Comparison of ENCODE assay signal across 8 cellular contexts in genomic region chr1:25904942-25905679, GRCh38. TPM values are rescaled to one million over a fixed set of nuclear protein-coding genes. Genes with fewer than 3 reads are reported as not detected.
DNase-seq lines count a peak whose midpoint lies in the region; ATAC-seq, FAIRE-seq and TF ChIP-seq lines count a peak whose summit lies in the region.

No MANE protein-coding gene starts in this region.

- peaks cover 42% of the 10 kb centered on the region for H3K4me1 Mint-ChIP-seq in T-helper 2 cell treated with Interferon-gamma antibody and Interleukin-4, amounts not matched to agents 5 μg/mL and 100 μg/mL, for 36 hours (ENCODE audit: low read depth)

- peaks cover 7 to 9% of the 10 kb centered on the region in 2 donors for H3K36me3 ChIP-seq in ascending aorta
- no peaks in the 10 kb centered on the region for H3K36me3 ChIP-seq in uterus

- H3K4me3 Mint-ChIP-seq in T-helper 2 cell treated with Interferon-gamma antibody and Interleukin-4, amounts not matched to agents 5 μg/mL and 100 μg/mL, for 36 hours, result peak overlapping the region; percentile 93

- H3K27me3 Mint-ChIP-seq in T-helper 2 cell treated with Interferon-gamma antibody and Interleukin-4, amounts not matched to agents 5 μg/mL and 100 μg/mL, for 36 hours (ENCODE audit: low read depth), result peaks cover 25% of the 10 kb centered on the region

- H3K27me3 ChIP-seq in ascending aorta (no peaks in the 10 kb centered on the region), right cardiac atrium (ENCODE audit: control insufficient read depth, insufficient read depth) (no peaks in the 10 kb centered on the region), uterus (no peaks in the 10 kb centered on the region)

- DNase-seq in GM12892 (ENCODE audit: insufficient read length), result peak; percentile 89
- DNase-seq in NCI-H1930 (lab: John Stamatoyannopoulos, UW), result peak; percentile 84 to 90
- peak; percentile 89 for DNase-seq in T-helper 2 cell treated with Interferon-gamma antibody and Interleukin-4, amounts not matched to agents 5 μg/mL and 100 μg/mL, for 36 hours (ENCODE audit: low spot score)
- peak; percentile 81 to 97 for DNase-seq in ascending aorta (ENCODE audit: low spot score in 2 of 2)
- peak; percentile 93 to 98 (median 98) for DNase-seq in right cardiac atrium
- peak; percentile 95 for DNase-seq in putamen (ENCODE audit: low spot score)
- DNase-seq in uterus, result peak; percentile 96

- TF ChIP-seq CTCF in ascending aorta (IDR thresholded peaks at IDR 0.05) (no peak), uterus (IDR thresholded peaks at IDR 0.05) (no peak)

- H3K27ac ChIP-seq in ascending aorta (peak overlapping the region; percentile 32 to 65), right cardiac atrium (ENCODE audit: low read length) (no peak overlapping the region), uterus (peak overlapping the region; percentile 73 to 90)

- peak; percentile 94 for FAIRE-seq in GM12892 (lab: Jason Lieb, UNC)

- peaks cover 41% of the 10 kb centered on the region for H3K36me3 Mint-ChIP-seq in T-helper 2 cell treated with Interferon-gamma antibody and Interleukin-4, amounts not matched to agents 5 μg/mL and 100 μg/mL, for 36 hours (ENCODE audit: low read depth)

- H3K4me1 ChIP-seq in ascending aorta (peaks cover 0 to 13% of the 10 kb centered on the region in 2 donors), right cardiac atrium (ENCODE audit: control insufficient read depth, insufficient read depth, low read length) (no peaks in the 10 kb centered on the region), uterus (peaks cover 0 to 10% of the 10 kb centered on the region in 2 donors)

- TF ChIP-seq POLR2A in GM12892 (IDR thresholded peaks at IDR 0.05; ENCODE audit: low read depth, low read length) (0 out of 2 replicates have a peak, but pooled peaks have one; percentile 25), uterus (IDR thresholded peaks at IDR 0.05) (no peak)

- no peaks in the 10 kb centered on the region for H3K9me3 ChIP-seq in ascending aorta
- no peaks in the 10 kb centered on the region for H3K9me3 ChIP-seq in right cardiac atrium (ENCODE audit: control insufficient read depth, low read length)
- no peaks in the 10 kb centered on the region for H3K9me3 ChIP-seq in uterus

- H3K27ac Mint-ChIP-seq in T-helper 2 cell treated with Interferon-gamma antibody and Interleukin-4, amounts not matched to agents 5 μg/mL and 100 μg/mL, for 36 hours, result peak overlapping the region; percentile 89

- ATAC-seq in HG02943 (IDR thresholded peaks at IDR 0.05; ENCODE audit: low read depth, unreplicated experiment) (peak; percentile 68), right cardiac atrium (peak; percentile 97)

- WGBS in right cardiac atrium, result 1% methylated on average over 34 of the region's 34 CpGs

- no peaks in the 10 kb centered on the region for H3K9me3 Mint-ChIP-seq in T-helper 2 cell treated with Interferon-gamma antibody and Interleukin-4, amounts not matched to agents 5 μg/mL and 100 μg/mL, for 36 hours

- intact Hi-C loops in ascending aorta (cut with DNase I), result loop anchor here (1.0 to 10.0 kb wide), 4 partner anchors 93 to 670 kb away; partner anchors contain the start of genes C1orf232, CEP85, PAFAH2 and SYF2
- intact Hi-C loops in right cardiac atrium (cut with DNase I), result no loop called here
- intact Hi-C loops in uterus (cut with DNase I; ENCODE audit: low total_unique reads), result no loop called here

- peak overlapping the region; percentile 74 to 90 for H3K4me3 ChIP-seq in ascending aorta
- H3K4me3 ChIP-seq in right cardiac atrium (ENCODE audit: low read length), result peak overlapping the region; percentile 73
- H3K4me3 ChIP-seq in uterus, result peak overlapping the region; percentile 58 to 97

RNA-seq across cellular contexts. Expression of gene STMN1, which starts 1.1 kb away (rescaled TPM):
- polyA plus RNA-seq in GM12892 (2012; ENCODE audit: missing spikeins), result 335 TPM
- total RNA-seq in ascending aorta (16.8 TPM), right cardiac atrium (10 to 100 TPM; 10.3 to 20.2 (median 16.0) TPM), uterus (100 to 1,000 TPM in 1 of 4 donors, 10 to 100 TPM in 3; 34.6 to 100 (median 78.2) TPM)
- 20.7 TPM for polyA plus RNA-seq in right cardiac atrium

RNA-seq across cellular contexts. Expression of gene PAQR7, which starts 29.6 kb away (rescaled TPM):
- polyA plus RNA-seq in GM12892 (2012; ENCODE audit: missing spikeins), result 6.6 TPM
- total RNA-seq in ascending aorta (6.9 TPM), right cardiac atrium (1 to 10 TPM; 2.5 to 3.1 (median 2.9) TPM), uterus (10 to 100 TPM in 2 of 4 donors, 1 to 10 TPM in 2; 4.7 to 20.1 (median 9.9) TPM)
- 1.5 TPM for polyA plus RNA-seq in right cardiac atrium

RNA-seq across cellular contexts. Expression of gene AUNIP, which starts 45.9 kb away (rescaled TPM):
- 4.7 TPM for polyA plus RNA-seq in GM12892 (2012; ENCODE audit: missing spikeins)
- not detected for total RNA-seq in ascending aorta
- under 1 TPM in 1 of 4 donors, not detected in 3; 0.34 TPM for total RNA-seq in right cardiac atrium
- polyA plus RNA-seq in right cardiac atrium, result not detected
- total RNA-seq in uterus, result 1 to 10 TPM in 1 of 4 donors, not detected in 3; 1.1 TPM
